In genomic region chr15:70436428-70436827, GRCh38 we compare ENCODE assay signal across 14 cellular contexts.
DNase-seq lines count a peak whose midpoint lies in the region; ATAC-seq, FAIRE-seq and TF ChIP-seq lines count a peak whose summit lies in the region.
"Had no signal": no experiment of that assay in that cellular context is flagged by ENCODE, and none has a peak within 500 bp of the region (broad histone marks: within the 10 kb centered on the region; RNA-seq: fewer than 3 reads in every experiment).

No MANE protein-coding gene starts in this region.

- ATAC-seq in GM19395 (IDR thresholded peaks at IDR 0.05; ENCODE audit: unreplicated experiment) (peak; percentile 54), HG02885 (IDR thresholded peaks at IDR 0.05; ENCODE audit: poor library complexity, unreplicated experiment) (peak; percentile 50), GM18520 (IDR thresholded peaks at IDR 0.05; ENCODE audit: unreplicated experiment) (no peak)

- peak; percentile 88 for FAIRE-seq in GM12892 (lab: Jason Lieb, UNC)
- no peak for FAIRE-seq in D721Med (lab: Jason Lieb, UNC)

- WGBS in adrenal gland, 4 donors = 87 to 95% (median 93%) methylated on average over 3 of the region's 3 CpGs

- in situ Hi-C loops in SK-MEL-5 (cut with HindIII; ENCODE audit: low pct_unique_long_range_greater_than_20kb, low sequenced_read_pairs) = no loop called here

- peaks cover 3% of the 10 kb centered on the region for H3K27me3 ChIP-seq in adrenal gland
- H3K27me3 ChIP-seq: testis had no signal

- TF ChIP-seq POLR2A in GM12892 (IDR thresholded peaks at IDR 0.05; ENCODE audit: low read depth, low read length) (no peak), adrenal gland (IDR thresholded peaks at IDR 0.05) (no peak)

- intact Hi-C loops in adrenal gland (cut with DNase I) = no loop called here

- no peak overlapping the region for H3K4me3 ChIP-seq in adrenal gland
- H3K4me3 ChIP-seq: skin epidermis, testis had no signal

- H3K9me3 ChIP-seq in adrenal gland (replicated peaks in 1 of 3) = no peaks in the 10 kb centered on the region
- H3K9me3 ChIP-seq: testis had no signal

- DNase-seq in GM12892 (ENCODE audit: insufficient read length) (no peak), SK-MEL-5 (ENCODE audit: low read depth, low spot score) (peak; percentile 55), globus pallidus (ENCODE audit: low spot score) (no peak), adrenal gland (no peak), D721Med (ENCODE audit: insufficient read length, low spot score) (no peak)
- DNase-seq: NCI-H1092, NCI-H524, SHP77 treated with DMSO at 0.1 percent for 48 hours, testis had no signal

- TF ChIP-seq CTCF in adrenal gland (IDR thresholded peaks at IDR 0.05) = no peak
- TF ChIP-seq CTCF in D721Med (IDR thresholded peaks at IDR 0.05; ENCODE audit: insufficient read depth, missing control alignments) = no peak

- no peaks in the 10 kb centered on the region for H3K36me3 ChIP-seq in adrenal gland (replicated peaks in 1 of 2)

- no peaks in the 10 kb centered on the region for H3K4me1 ChIP-seq in adrenal gland (replicated peaks in 1 of 2)
- H3K4me1 ChIP-seq: testis had no signal

- no peak overlapping the region for H3K27ac ChIP-seq in adrenal gland
- H3K27ac ChIP-seq: C4-2B, skin epidermis, testis had no signal
